28 cellular contexts compared by ENCODE assay signal in the genomic region with DNA sequence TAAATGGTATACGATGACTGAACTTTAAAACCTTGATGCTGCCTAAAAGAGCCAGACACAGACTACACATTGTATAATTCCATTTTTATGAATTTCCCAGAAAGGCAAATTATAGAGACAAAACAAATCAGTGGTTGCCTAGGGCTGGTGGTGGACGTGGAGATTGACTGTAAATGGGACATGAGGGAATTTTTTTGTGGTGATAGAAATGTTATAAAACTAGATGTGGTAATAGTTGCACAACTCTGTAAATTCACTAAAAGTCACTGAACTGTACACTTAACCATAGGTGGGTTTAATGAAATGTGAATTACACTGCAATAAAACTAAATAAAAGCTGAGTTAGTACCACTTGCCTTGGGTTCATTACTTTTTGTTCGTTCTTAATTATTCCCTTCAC.
DNase-seq lines count a peak whose midpoint lies in the region; TF ChIP-seq lines count a peak whose summit lies in the region.
"Had no signal": no experiment of that assay in that cellular context is flagged by ENCODE, and none has a peak within 500 bp of the region (broad histone marks: within the 10 kb centered on the region; RNA-seq: fewer than 3 reads in every experiment).

No MANE protein-coding gene starts in this region.

- no peak overlapping the region for H3K4me3 ChIP-seq in AG09309 (ENCODE audit: control insufficient read depth, low read depth, low read length)
- H3K4me3 ChIP-seq: GM12878, SJCRH30, stomach, thyroid gland, uterus had no signal

- peak; percentile 79 for DNase-seq in AG09309 (ENCODE audit: low read depth)
- peak; percentile 19 for DNase-seq in HCEC 1CT
- DNase-seq in amniotic epithelial cell (ENCODE audit: low read depth) = peak; percentile 71
- DNase-seq in iris pigment epithelial cell (ENCODE audit: low read depth) = peak; percentile 71
- DNase-seq in NCI-H1092 treated with DMSO at 0.1 percent for 48 hours (lab: John Stamatoyannopoulos, UW) = no peak
- DNase-seq in UCSD-AML1 (lab: John Stamatoyannopoulos, UW; ENCODE audit: unreplicated experiment) = no peak
- no peak for DNase-seq in NCI-H510A (lab: John Stamatoyannopoulos, UW)
- DNase-seq in NCI-H2227 (lab: John Stamatoyannopoulos, UW; ENCODE audit: unreplicated experiment) = no peak
- DNase-seq: activated CD4-positive, alpha-beta T cell treated with anti-CD3 and anti-CD28 coated beads for 4 hours; activated naive CD4-positive, alpha-beta T cell treated with anti-CD3 and anti-CD28 coated beads, Interleukin-2, amount 50 U/mL, for 16 hours; AML-193; amygdala; CD8-positive, alpha-beta memory T cell; midbrain; naive B cell; NCI-H1105; NCI-H1930; NCI-H345; NCI-H748 treated with DMSO at 0.1 percent for 48 hours; posterior cingulate gyrus; right cardiac atrium; SJCRH30; stimulated activated CD4-positive, alpha-beta T cell treated with anti-CD3 and anti-CD28 coated beads, Interleukin-4, amount 100 ng/mL, for 1 hour; stomach; SW 1271; thyroid gland; uterus had no signal

- no peak for TF ChIP-seq CTCF in AG09309 (IDR thresholded peaks at IDR 0.05; ENCODE audit: control insufficient read depth, insufficient read depth, low read depth, low read length, missing control alignments)

Comparison
In these comparisons a context has a peak if more than half of its experiments do, and no peak if none do; other contexts are left out.
1. DNase-seq: peak in AG09309 (single experiment), HCEC 1CT (single experiment), amniotic epithelial cell (single experiment) and iris pigment epithelial cell (single experiment); none in NCI-H1092 treated with DMSO at 0.1 percent for 48 hours (single experiment), UCSD-AML1 (single experiment), NCI-H510A (single experiment) and NCI-H2227 (single experiment).